Comparison of ENCODE assay signal across 14 cellular contexts in the genomic region with DNA sequence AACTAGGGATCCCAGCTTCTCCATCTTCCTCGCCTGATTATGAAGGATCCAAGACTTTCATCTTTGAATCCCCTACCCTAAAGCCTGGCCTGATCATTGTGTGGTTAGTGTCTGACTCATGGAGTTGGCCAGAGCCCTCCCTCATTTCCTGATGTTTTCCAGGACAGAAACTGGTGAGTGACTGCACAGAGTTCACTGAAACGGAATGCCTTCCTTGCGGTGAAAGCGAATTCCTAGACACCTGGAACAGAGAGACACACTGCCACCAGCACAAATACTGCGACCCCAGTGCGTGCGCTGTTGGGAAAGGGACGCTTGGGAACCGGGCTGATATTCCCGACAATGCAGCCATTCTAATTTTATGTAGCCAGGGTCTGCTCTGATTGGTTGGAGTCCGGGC. TPM values are rescaled to one million over a fixed set of nuclear protein-coding genes. Genes with fewer than 3 reads are reported as not detected.
DNase-seq lines count a peak whose midpoint lies in the region; ATAC-seq and TF ChIP-seq lines count a peak whose summit lies in the region.
"Had no signal": no experiment of that assay in that cellular context is flagged by ENCODE, and none has a peak within 500 bp of the region (broad histone marks: within the 10 kb centered on the region; RNA-seq: fewer than 3 reads in every experiment).

No MANE protein-coding gene starts in this region.

- H3K4me1 ChIP-seq in RWPE2 (ENCODE audit: insufficient read depth, poor library complexity, severe bottlenecking) = peaks cover 20% of the 10 kb centered on the region
- H3K4me1 ChIP-seq: Caco-2, testis had no signal

- H3K9me3 ChIP-seq in RWPE2 (ENCODE audit: severe bottlenecking) = no peaks in the 10 kb centered on the region
- H3K9me3 ChIP-seq: testis had no signal

- ATAC-seq in RWPE2 (ENCODE audit: low read depth) = peak; percentile 70
- no peak for ATAC-seq in GM18498 (IDR thresholded peaks at IDR 0.05; ENCODE audit: unreplicated experiment)

- no peak for DNase-seq in GM06990 (ENCODE audit: extremely low read depth, insufficient read length)
- DNase-seq in RWPE2 (ENCODE audit: low spot score) = peak; percentile 74
- DNase-seq in fibroblast of peridontal ligament (ENCODE audit: extremely low read depth) = peak; percentile 57
- DNase-seq in skeletal muscle cell (ENCODE audit: low read depth) = peak; percentile 20
- DNase-seq in SW 1271 (lab: John Stamatoyannopoulos, UW) = no peak
- no peak for DNase-seq in stimulated activated CD4-positive, alpha-beta T cell treated with anti-CD3 and anti-CD28 coated beads, Interleukin-4, amount 100 ng/mL, for 1 hour
- no peak for DNase-seq in occipital lobe (lab: John Stamatoyannopoulos, UW)
- DNase-seq: activated CD8-positive, alpha-beta memory T cell treated with anti-CD3 and anti-CD28 coated beads, Interleukin-2, amount 50 U/mL, for 4 hours; amniotic stem cell; erythroblast; NCI-H1930; testis had no signal

- H3K27me3 ChIP-seq in GM06990 (replicated peaks; ENCODE audit: control insufficient read depth, insufficient read depth, low read length) (no peaks in the 10 kb centered on the region), RWPE2 (ENCODE audit: insufficient read depth, poor library complexity, severe bottlenecking) (no peaks in the 10 kb centered on the region)
- H3K27me3 ChIP-seq: testis had no signal

- TF ChIP-seq CTCF in GM06990 (IDR thresholded peaks at IDR 0.05; ENCODE audit: insufficient read depth, low read length, poor library complexity, severe bottlenecking) = no peak
- TF ChIP-seq CTCF in RWPE2 (IDR thresholded peaks at IDR 0.05; ENCODE audit: poor library complexity, severe bottlenecking) = no peak

- H3K36me3 ChIP-seq in GM06990 (ENCODE audit: control insufficient read depth, insufficient read depth, low read length) (peaks cover 37% of the 10 kb centered on the region), RWPE2 (ENCODE audit: low read depth) (peaks cover 45% of the 10 kb centered on the region)

- H3K4me3 ChIP-seq in GM06990 (replicated peaks; ENCODE audit: low read depth, low read length) (peak overlapping the region; percentile 10; the same call in 1 of the 2 replicates), RWPE2 (ENCODE audit: severe bottlenecking) (no peak overlapping the region), skeletal muscle cell (ENCODE audit: low read depth, low read length) (no peak overlapping the region)
- H3K4me3 ChIP-seq: testis had no signal

- H3K27ac ChIP-seq in RWPE2 (ENCODE audit: poor library complexity, severe bottlenecking) = peak overlapping the region; percentile 24
- H3K27ac ChIP-seq: testis had no signal

RNA-seq across cellular contexts. Expression of a gene that starts 4.0 kb away (rescaled TPM):
- 0.62 TPM for total RNA-seq in occipital lobe
- total RNA-seq: Caco-2 had no signal

RNA-seq across cellular contexts. Expression of a gene that starts 32.3 kb away (rescaled TPM):
- total RNA-seq in occipital lobe = 20.4 TPM

Comparison
In these comparisons a context has a peak if more than half of its experiments do, and no peak if none do; other contexts are left out.
1. DNase-seq: peak in RWPE2 (single experiment), fibroblast of peridontal ligament (single experiment) and skeletal muscle cell (single experiment); none in GM06990 (single experiment), SW 1271 (0 of 2), stimulated activated CD4-positive, alpha-beta T cell treated with anti-CD3 and anti-CD28 coated beads, Interleukin-4, amount 100 ng/mL, for 1 hour (single experiment) and occipital lobe (single experiment).